ENCODE assay signal across 1 cellular context in the genomic region with DNA sequence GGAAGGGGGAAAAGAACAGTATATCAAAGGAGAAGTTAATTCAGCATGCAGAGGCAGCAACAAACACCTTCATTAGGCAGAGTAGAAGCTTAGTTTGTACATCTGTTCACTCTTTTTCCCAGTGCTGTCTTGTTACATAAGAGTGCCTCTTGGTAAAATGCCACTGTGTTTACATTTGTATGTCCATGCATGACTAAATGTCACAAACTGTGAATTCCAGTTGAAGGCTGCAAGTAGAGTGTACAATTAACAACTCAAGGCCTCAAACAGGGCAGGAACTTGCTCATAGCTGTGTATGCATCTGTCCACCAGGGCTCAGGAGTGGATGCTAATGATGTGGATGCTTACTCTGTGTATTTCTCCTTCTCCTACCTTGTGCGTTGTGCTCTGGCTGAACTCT.
A peak's percentile ranks its signal among the peaks of the same experiment; 100 is the strongest.
TF ChIP-seq lines count a peak whose summit lies in the region.

No MANE protein-coding gene starts in this region.

TF ChIP-seq in HepG2, 621 proteins besides CTCF, POLR2A, EP300 and RAD21 (continued from another document and continues in another):
- TF ChIP-seq ZNF232 (CRISPR knock-in tag; IDR thresholded peaks at IDR 0.05; ENCODE audit: borderline replicate concordance): no peak
- peak; percentile 73; the same call in 1 of the 2 replicates for TF ChIP-seq RXRB (CRISPR knock-in tag; IDR thresholded peaks at IDR 0.05; ENCODE audit: borderline replicate concordance)
- peak; percentile 41 for TF ChIP-seq RARA (CRISPR knock-in tag; IDR thresholded peaks at IDR 0.05)
- no peak for TF ChIP-seq ZEB1 (IDR thresholded peaks at IDR 0.05; ENCODE audit: insufficient replicate concordance, low read depth)
- TF ChIP-seq, protein P1, sequence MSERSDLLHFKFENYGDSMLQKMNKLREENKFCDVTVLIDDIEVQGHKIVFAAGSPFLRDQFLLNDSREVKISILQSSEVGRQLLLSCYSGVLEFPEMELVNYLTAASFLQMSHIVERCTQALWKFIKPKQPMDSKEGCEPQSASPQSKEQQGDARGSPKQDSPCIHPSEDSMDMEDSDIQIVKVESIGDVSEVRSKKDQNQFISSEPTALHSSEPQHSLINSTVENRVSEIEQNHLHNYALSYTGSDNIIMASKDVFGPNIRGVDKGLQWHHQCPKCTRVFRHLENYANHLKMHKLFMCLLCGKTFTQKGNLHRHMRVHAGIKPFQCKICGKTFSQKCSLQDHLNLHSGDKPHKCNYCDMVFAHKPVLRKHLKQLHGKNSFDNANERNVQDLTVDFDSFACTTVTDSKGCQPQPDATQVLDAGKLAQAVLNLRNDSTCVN (CRISPR knock-in tag; IDR thresholded peaks at IDR 0.05; ENCODE audit: borderline replicate concordance): no peak
- no peak for TF ChIP-seq SP140L (CRISPR knock-in tag; IDR thresholded peaks at IDR 0.05; ENCODE audit: borderline replicate concordance)
- 0 out of 2 replicates have a peak, but pooled peaks have one; percentile 16 for TF ChIP-seq IRF2 (CRISPR knock-in tag; IDR thresholded peaks at IDR 0.05)
- peak; percentile 38; the same call in 1 of the 2 replicates for TF ChIP-seq SMC3 (IDR thresholded peaks at IDR 0.05; ENCODE audit: low read length)
- no peak for TF ChIP-seq KLF9 (CRISPR knock-in tag; IDR thresholded peaks at IDR 0.05; ENCODE audit: low read depth)
- peak; percentile 72 for TF ChIP-seq FOXA3 (CRISPR knock-in tag; IDR thresholded peaks at IDR 0.05)
- no peak for TF ChIP-seq ARNT2 (CRISPR knock-in tag; IDR thresholded peaks at IDR 0.05; ENCODE audit: low read depth)
- TF ChIP-seq, protein P2, sequence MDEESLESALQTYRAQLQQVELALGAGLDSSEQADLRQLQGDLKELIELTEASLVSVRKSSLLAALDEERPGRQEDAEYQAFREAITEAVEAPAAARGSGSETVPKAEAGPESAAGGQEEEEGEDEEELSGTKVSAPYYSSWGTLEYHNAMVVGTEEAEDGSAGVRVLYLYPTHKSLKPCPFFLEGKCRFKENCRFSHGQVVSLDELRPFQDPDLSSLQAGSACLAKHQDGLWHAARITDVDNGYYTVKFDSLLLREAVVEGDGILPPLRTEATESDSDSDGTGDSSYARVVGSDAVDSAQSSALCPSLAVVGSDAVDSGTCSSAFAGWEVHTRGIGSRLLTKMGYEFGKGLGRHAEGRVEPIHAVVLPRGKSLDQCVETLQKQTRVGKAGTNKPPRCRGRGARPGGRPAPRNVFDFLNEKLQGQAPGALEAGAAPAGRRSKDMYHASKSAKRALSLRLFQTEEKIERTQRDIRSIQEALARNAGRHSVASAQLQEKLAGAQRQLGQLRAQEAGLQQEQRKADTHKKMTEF (CRISPR knock-in tag; IDR thresholded peaks at IDR 0.05): 0 out of 2 replicates have a peak, but pooled peaks have one; percentile 41
- no peak for TF ChIP-seq ZNF496 (CRISPR knock-in tag; IDR thresholded peaks at IDR 0.05; ENCODE audit: insufficient replicate concordance)
- TF ChIP-seq MED1 (CRISPR knock-in tag; IDR thresholded peaks at IDR 0.05): 0 out of 2 replicates have a peak, but pooled peaks have one; percentile 20
- TF ChIP-seq ELF3 (CRISPR knock-in tag; IDR thresholded peaks at IDR 0.05): peak; percentile 59; the same call in 1 of the 2 replicates
- peak; percentile 28; the same call in 1 of the 3 replicates for TF ChIP-seq MXI1 (IDR thresholded peaks at IDR 0.05; ENCODE audit: borderline replicate concordance, low read depth, low read length)
- TF ChIP-seq SOX5 (CRISPR knock-in tag; IDR thresholded peaks at IDR 0.05; ENCODE audit: borderline replicate concordance): peak; percentile 34; the same call in 1 of the 2 replicates
- TF ChIP-seq, protein P3, sequence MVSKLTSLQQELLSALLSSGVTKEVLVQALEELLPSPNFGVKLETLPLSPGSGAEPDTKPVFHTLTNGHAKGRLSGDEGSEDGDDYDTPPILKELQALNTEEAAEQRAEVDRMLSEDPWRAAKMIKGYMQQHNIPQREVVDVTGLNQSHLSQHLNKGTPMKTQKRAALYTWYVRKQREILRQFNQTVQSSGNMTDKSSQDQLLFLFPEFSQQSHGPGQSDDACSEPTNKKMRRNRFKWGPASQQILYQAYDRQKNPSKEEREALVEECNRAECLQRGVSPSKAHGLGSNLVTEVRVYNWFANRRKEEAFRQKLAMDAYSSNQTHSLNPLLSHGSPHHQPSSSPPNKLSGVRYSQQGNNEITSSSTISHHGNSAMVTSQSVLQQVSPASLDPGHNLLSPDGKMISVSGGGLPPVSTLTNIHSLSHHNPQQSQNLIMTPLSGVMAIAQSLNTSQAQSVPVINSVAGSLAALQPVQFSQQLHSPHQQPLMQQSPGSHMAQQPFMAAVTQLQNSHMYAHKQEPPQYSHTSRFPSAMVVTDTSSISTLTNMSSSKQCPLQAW (CRISPR knock-in tag; IDR thresholded peaks at IDR 0.05): 0 out of 2 replicates have a peak, but pooled peaks have one; percentile 25
- no peak for TF ChIP-seq MAFK (conservative IDR thresholded peaks at IDR 0.05 in 1 of 2, IDR thresholded peaks at IDR 0.05 in 1 of 2; ENCODE audit: low read length in 2 of 2)
- no peak; the same call in 1 of the 2 replicates for TF ChIP-seq ZBTB20 (CRISPR knock-in tag; IDR thresholded peaks at IDR 0.05; ENCODE audit: borderline replicate concordance, low read depth)
- TF ChIP-seq ARID5B (CRISPR knock-in tag; IDR thresholded peaks at IDR 0.05): peak; percentile 54; the same call in 1 of the 2 replicates
- 0 out of 4 replicates have a peak, but pooled peaks of 1 of the 2 experiments have one; percentile 18 for TF ChIP-seq HMGXB4 (CRISPR knock-in tag; IDR thresholded peaks at IDR 0.05; ENCODE audit: borderline replicate concordance in 1 of 2, low read depth in 1 of 2)
- no peak for TF ChIP-seq HHEX (CRISPR knock-in tag; IDR thresholded peaks at IDR 0.05)
- TF ChIP-seq, protein P4, sequence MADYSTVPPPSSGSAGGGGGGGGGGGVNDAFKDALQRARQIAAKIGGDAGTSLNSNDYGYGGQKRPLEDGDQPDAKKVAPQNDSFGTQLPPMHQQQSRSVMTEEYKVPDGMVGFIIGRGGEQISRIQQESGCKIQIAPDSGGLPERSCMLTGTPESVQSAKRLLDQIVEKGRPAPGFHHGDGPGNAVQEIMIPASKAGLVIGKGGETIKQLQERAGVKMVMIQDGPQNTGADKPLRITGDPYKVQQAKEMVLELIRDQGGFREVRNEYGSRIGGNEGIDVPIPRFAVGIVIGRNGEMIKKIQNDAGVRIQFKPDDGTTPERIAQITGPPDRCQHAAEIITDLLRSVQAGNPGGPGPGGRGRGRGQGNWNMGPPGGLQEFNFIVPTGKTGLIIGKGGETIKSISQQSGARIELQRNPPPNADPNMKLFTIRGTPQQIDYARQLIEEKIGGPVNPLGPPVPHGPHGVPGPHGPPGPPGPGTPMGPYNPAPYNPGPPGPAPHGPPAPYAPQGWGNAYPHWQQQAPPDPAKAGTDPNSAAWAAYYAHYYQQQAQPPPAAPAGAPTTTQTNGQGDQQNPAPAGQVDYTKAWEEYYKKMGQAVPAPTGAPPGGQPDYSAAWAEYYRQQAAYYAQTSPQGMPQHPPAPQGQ (CRISPR knock-in tag; IDR thresholded peaks at IDR 0.05; ENCODE audit: borderline replicate concordance): no peak
- TF ChIP-seq MEF2D (CRISPR knock-in tag; IDR thresholded peaks at IDR 0.05): 0 out of 2 replicates have a peak, but pooled peaks have one; percentile 39
- TF ChIP-seq HDAC2 (CRISPR knock-in tag; IDR thresholded peaks at IDR 0.05): 0 out of 2 replicates have a peak, but pooled peaks have one; percentile 47
- TF ChIP-seq KDM2A (CRISPR knock-in tag; IDR thresholded peaks at IDR 0.05; ENCODE audit: borderline replicate concordance, low read depth): no peak
- TF ChIP-seq FOXA1 (IDR thresholded peaks at IDR 0.05): no peak
- TF ChIP-seq FOXA1 (CRISPR knock-in tag; IDR thresholded peaks at IDR 0.05): peak; percentile 46; the same call in 1 of the 2 replicates
- TF ChIP-seq, protein P5, sequence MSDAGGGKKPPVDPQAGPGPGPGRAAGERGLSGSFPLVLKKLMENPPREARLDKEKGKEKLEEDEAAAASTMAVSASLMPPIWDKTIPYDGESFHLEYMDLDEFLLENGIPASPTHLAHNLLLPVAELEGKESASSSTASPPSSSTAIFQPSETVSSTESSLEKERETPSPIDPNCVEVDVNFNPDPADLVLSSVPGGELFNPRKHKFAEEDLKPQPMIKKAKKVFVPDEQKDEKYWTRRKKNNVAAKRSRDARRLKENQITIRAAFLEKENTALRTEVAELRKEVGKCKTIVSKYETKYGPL (CRISPR knock-in tag; IDR thresholded peaks at IDR 0.05): peak; percentile 63; the same call in 1 of the 2 replicates
- no peak for TF ChIP-seq CSRNP1 (CRISPR knock-in tag; IDR thresholded peaks at IDR 0.05)
- TF ChIP-seq PHF21A (CRISPR knock-in tag; IDR thresholded peaks at IDR 0.05): no peak
- peak; percentile 45; the same call in 1 of the 2 replicates for TF ChIP-seq TBX2 (CRISPR knock-in tag; IDR thresholded peaks at IDR 0.05; ENCODE audit: borderline replicate concordance)
- TF ChIP-seq, protein P6, sequence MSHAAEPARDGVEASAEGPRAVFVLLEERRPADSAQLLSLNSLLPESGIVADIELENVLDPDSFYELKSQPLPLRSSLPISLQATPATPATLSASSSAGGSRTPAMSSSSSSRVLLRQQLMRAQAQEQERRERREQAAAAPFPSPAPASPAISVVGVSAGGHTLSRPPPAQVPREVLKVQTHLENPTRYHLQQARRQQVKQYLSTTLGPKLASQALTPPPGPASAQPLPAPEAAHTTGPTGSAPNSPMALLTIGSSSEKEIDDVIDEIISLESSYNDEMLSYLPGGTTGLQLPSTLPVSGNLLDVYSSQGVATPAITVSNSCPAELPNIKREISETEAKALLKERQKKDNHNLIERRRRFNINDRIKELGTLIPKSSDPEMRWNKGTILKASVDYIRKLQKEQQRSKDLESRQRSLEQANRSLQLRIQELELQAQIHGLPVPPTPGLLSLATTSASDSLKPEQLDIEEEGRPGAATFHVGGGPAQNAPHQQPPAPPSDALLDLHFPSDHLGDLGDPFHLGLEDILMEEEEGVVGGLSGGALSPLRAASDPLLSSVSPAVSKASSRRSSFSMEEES (CRISPR knock-in tag; IDR thresholded peaks at IDR 0.05): 0 out of 2 replicates have a peak, but pooled peaks have one; percentile 32
- no peak for TF ChIP-seq MYNN (CRISPR knock-in tag; IDR thresholded peaks at IDR 0.05; ENCODE audit: low read depth)
- TF ChIP-seq TEAD3 (CRISPR knock-in tag; optimal IDR thresholded peaks at IDR 0.05; ENCODE audit: borderline replicate concordance): peak; percentile 66
- 0 out of 2 replicates have a peak, but pooled peaks have one; percentile 59 for TF ChIP-seq SSRP1 (CRISPR knock-in tag; IDR thresholded peaks at IDR 0.05)
- TF ChIP-seq SMAD9 (CRISPR knock-in tag; IDR thresholded peaks at IDR 0.05): no peak
- TF ChIP-seq ZKSCAN8 (CRISPR knock-in tag; IDR thresholded peaks at IDR 0.05; ENCODE audit: borderline replicate concordance): peak; percentile 56; the same call in 1 of the 2 replicates
- no peak for TF ChIP-seq MATR3 (CRISPR knock-in tag; IDR thresholded peaks at IDR 0.05)
- TF ChIP-seq SIX1 (CRISPR knock-in tag; IDR thresholded peaks at IDR 0.05; ENCODE audit: borderline replicate concordance): no peak
- no peak for TF ChIP-seq LCORL (IDR thresholded peaks at IDR 0.05)
- TF ChIP-seq LCORL (CRISPR knock-in tag; IDR thresholded peaks at IDR 0.05): 0 out of 2 replicates have a peak, but pooled peaks have one; percentile 36
